ENCODE assay signal across 8 cellular contexts in the genomic region with DNA sequence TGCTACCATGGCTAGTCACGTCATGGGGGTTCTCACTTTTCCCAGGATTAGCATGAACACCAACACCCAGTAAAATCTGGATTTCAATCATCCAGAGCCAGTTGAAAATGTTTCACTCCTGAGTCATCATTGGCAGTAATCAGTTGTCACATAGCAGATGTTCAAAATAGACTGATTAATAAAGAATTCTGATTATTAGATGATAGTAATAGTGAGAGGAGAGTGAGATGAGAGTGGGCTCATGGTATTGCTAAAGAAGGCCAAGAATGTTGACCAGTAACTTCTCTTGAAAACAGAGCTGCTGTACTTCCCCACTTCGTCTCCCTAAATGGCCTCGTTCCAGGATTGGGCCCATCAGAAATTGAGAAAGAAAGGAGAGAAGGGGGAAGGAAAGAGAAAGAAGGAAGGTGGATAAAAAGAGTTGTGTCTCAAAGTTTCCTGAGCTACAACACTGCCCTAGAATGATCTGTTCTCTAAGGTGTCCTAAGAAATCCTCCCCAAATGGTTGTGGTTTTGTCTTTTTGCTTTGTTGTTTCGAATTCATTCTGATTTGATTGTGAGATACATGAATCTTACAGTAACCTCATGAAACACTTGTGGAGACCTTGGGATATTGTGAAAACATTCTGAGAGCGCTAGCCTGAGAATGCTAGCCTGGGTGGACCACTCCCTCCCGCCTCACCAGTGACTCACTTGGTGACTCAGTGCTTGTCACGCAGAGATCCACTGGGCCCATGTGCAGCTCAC.
A peak's percentile ranks its signal among the peaks of the same experiment; 100 is the strongest.
DNase-seq lines count a peak whose midpoint lies in the region; ATAC-seq and TF ChIP-seq lines count a peak whose summit lies in the region.

No MANE protein-coding gene starts in this region.

- DNase-seq in AG20443 (ENCODE audit: low spot score) (peak; percentile 89), MV-4-11 (lab: John Stamatoyannopoulos, UW) (peak; percentile 81), foreskin keratinocyte (peak; percentile 98 to 99), BE2C (no peak), DMS114 treated with DMSO at 0.1 percent for 48 hours (lab: John Stamatoyannopoulos, UW; ENCODE audit: unreplicated experiment) (no peak), NCI-H2196 (lab: John Stamatoyannopoulos, UW; ENCODE audit: unreplicated experiment) (no peak)
- peak; percentile 83 for DNase-seq in activated T-cell treated with anti-CD3 and anti-CD28 coated beads, Interleukin-2, amount 50 U/mL, for 24 hours
- peak; percentile 40 to 66 for DNase-seq in stimulated activated CD4-positive, alpha-beta T cell treated with anti-CD3 and anti-CD28 coated beads, Interleukin-1b, Interleukin-23, amount 100 ng/mL, for 1 hour (ENCODE audit: low read depth in 2 of 2)

- no peak overlapping the region for H3K4me3 ChIP-seq in BE2C (ENCODE audit: low read depth, low read length)

- no peak for TF ChIP-seq CTCF in foreskin keratinocyte (conservative IDR thresholded peaks at IDR 0.05)
- TF ChIP-seq CTCF in BE2C (IDR thresholded peaks at IDR 0.05; ENCODE audit: low read depth, low read length) = no peak

- H3K36me3 ChIP-seq in BE2C = no peaks in the 10 kb centered on the region

- H3K9me3 ChIP-seq in BE2C = no peaks in the 10 kb centered on the region

- no peaks in the 10 kb centered on the region for H3K27me3 Mint-ChIP-seq in activated T-cell treated with anti-CD3 and anti-CD28 coated beads, Interleukin-2, amount 50 U/mL, for 24 hours

- ATAC-seq in foreskin keratinocyte = peak; percentile 93

- peak overlapping the region; percentile 99 for H3K27ac Mint-ChIP-seq in activated T-cell treated with anti-CD3 and anti-CD28 coated beads, Interleukin-2, amount 50 U/mL, for 24 hours

- H3K27ac ChIP-seq in foreskin keratinocyte = peak overlapping the region; percentile 99

- H3K4me1 ChIP-seq in foreskin keratinocyte (peaks cover 27% of the 10 kb centered on the region), BE2C (peaks cover 8% of the 10 kb centered on the region)

- peaks cover 33% of the 10 kb centered on the region for H3K9me3 Mint-ChIP-seq in activated T-cell treated with anti-CD3 and anti-CD28 coated beads, Interleukin-2, amount 50 U/mL, for 24 hours

- peaks cover 32% of the 10 kb centered on the region for H3K36me3 Mint-ChIP-seq in activated T-cell treated with anti-CD3 and anti-CD28 coated beads, Interleukin-2, amount 50 U/mL, for 24 hours (ENCODE audit: low read depth)

- peak overlapping the region; percentile 54 for H3K4me3 Mint-ChIP-seq in activated T-cell treated with anti-CD3 and anti-CD28 coated beads, Interleukin-2, amount 50 U/mL, for 24 hours

- H3K27me3 ChIP-seq in foreskin keratinocyte (no peaks in the 10 kb centered on the region), BE2C (no peaks in the 10 kb centered on the region)

- peaks cover 92% of the 10 kb centered on the region for H3K4me1 Mint-ChIP-seq in activated T-cell treated with anti-CD3 and anti-CD28 coated beads, Interleukin-2, amount 50 U/mL, for 24 hours (ENCODE audit: low read depth)

Comparison
In these comparisons a context has a peak if more than half of its experiments do, and no peak if none do; other contexts are left out.
1. DNase-seq: peak in AG20443 (single experiment), MV-4-11 (single experiment), activated T-cell treated with anti-CD3 and anti-CD28 coated beads, Interleukin-2, amount 50 U/mL, for 24 hours (single experiment), foreskin keratinocyte (2 of 2) and stimulated activated CD4-positive, alpha-beta T cell treated with anti-CD3 and anti-CD28 coated beads, Interleukin-1b, Interleukin-23, amount 100 ng/mL, for 1 hour (2 of 2); none in BE2C (single experiment), DMS114 treated with DMSO at 0.1 percent for 48 hours (single experiment) and NCI-H2196 (single experiment).